In the genomic region with DNA sequence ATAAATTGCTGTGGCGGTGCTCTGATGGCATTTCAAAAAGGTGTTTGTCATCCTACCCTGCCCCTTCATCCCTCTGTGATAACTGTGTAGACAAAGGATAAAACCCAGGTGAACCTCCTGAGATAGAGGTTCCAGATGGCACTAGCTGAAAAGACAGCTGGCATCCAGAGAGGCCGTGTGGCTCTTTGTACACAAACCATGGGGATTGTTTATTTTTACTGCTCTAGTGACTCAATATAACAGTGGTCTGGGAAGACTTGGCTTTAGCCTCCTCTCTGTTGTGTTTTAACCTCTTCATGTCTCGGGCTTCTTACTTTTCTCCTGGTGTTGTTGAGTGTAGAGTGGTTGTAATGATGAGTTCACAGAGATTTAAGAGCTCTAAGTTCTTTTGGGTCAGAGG, we compare ENCODE assay signal across 18 cellular contexts. TPM values are rescaled to one million over a fixed set of nuclear protein-coding genes. Genes with fewer than 3 reads are reported as not detected.
DNase-seq lines count a peak whose midpoint lies in the region; ATAC-seq and TF ChIP-seq lines count a peak whose summit lies in the region.
"Had no signal": no experiment of that assay in that cellular context is flagged by ENCODE, and none has a peak within 500 bp of the region (broad histone marks: within the 10 kb centered on the region; RNA-seq: fewer than 3 reads in every experiment).

No MANE protein-coding gene starts in this region.

- H3K4me3 ChIP-seq in colonic mucosa: no peak overlapping the region
- no peak overlapping the region for H3K4me3 ChIP-seq in smooth muscle cell
- no peak overlapping the region for H3K4me3 ChIP-seq in naive thymus-derived CD4-positive, alpha-beta T cell (ENCODE audit: low read length)
- H3K4me3 ChIP-seq: GM23248, heart left ventricle, upper lobe of right lung had no signal

- H3K36me3 ChIP-seq in colonic mucosa (no peaks in the 10 kb centered on the region), smooth muscle cell (ENCODE audit: low read depth) (no peaks in the 10 kb centered on the region)
- H3K36me3 ChIP-seq in naive thymus-derived CD4-positive, alpha-beta T cell (ENCODE audit: control insufficient read depth in 2 of 3, insufficient read depth in 3 of 3, low read length in 3 of 3): no peaks in the 10 kb centered on the region
- H3K36me3 ChIP-seq: heart left ventricle, upper lobe of right lung had no signal

- H3K27ac Mint-ChIP-seq in brain: peak overlapping the region in 4 of 5 experiments; percentile 4 to 98 (median 28)
- no peak overlapping the region for H3K27ac Mint-ChIP-seq in naive thymus-derived CD4-positive, alpha-beta T cell
- H3K27ac Mint-ChIP-seq: nephron progenitor cell had no signal

- TF ChIP-seq CTCF in brain (conservative IDR thresholded peaks at IDR 0.05) (no peak), colonic mucosa (IDR thresholded peaks at IDR 0.05) (no peak), smooth muscle cell (IDR thresholded peaks at IDR 0.05; ENCODE audit: borderline replicate concordance, insufficient read depth, poor library complexity, severe bottlenecking) (no peak)

- intact Hi-C loops in colonic mucosa (cut with DNase I): no loop called here
- intact Hi-C loops in naive thymus-derived CD4-positive, alpha-beta T cell (cut with micrococcal nuclease): no loop called here

- POLR2A ChIA-PET in naive thymus-derived CD4-positive, alpha-beta T cell (lab: Charles Lee): no interaction called here

- H3K27me3 Mint-ChIP-seq in brain: no peaks in the 10 kb centered on the region
- peaks cover 0 to 5% (median 0%) of the 10 kb centered on the region in 5 donors for H3K27me3 Mint-ChIP-seq in naive thymus-derived CD4-positive, alpha-beta T cell

- H3K9ac ChIP-seq in colonic mucosa (ENCODE audit: low read depth in 2 of 2, low read length in 2 of 2): no peak overlapping the region
- no peak overlapping the region for H3K9ac ChIP-seq in smooth muscle cell (ENCODE audit: low read depth)
- H3K9ac ChIP-seq: GM23248 had no signal

- no peak for ATAC-seq in naive thymus-derived CD4-positive, alpha-beta T cell
- ATAC-seq: heart left ventricle, upper lobe of right lung had no signal

- H3K4me1 Mint-ChIP-seq in brain: peaks cover 9% of the 10 kb centered on the region
- no peaks in the 10 kb centered on the region for H3K4me1 Mint-ChIP-seq in naive thymus-derived CD4-positive, alpha-beta T cell

- H3K9me3 ChIP-seq in colonic mucosa: no peaks in the 10 kb centered on the region
- H3K9me3 ChIP-seq in smooth muscle cell (replicated peaks; ENCODE audit: low read depth): no peaks in the 10 kb centered on the region
- no peaks in the 10 kb centered on the region for H3K9me3 ChIP-seq in naive thymus-derived CD4-positive, alpha-beta T cell (ENCODE audit: control insufficient read depth in 2 of 3, low read length in 3 of 3)
- H3K9me3 ChIP-seq: heart left ventricle, upper lobe of right lung had no signal

- H3K79me2 ChIP-seq in smooth muscle cell (ENCODE audit: low read depth): no peaks in the 10 kb centered on the region

- no peaks in the 10 kb centered on the region for H3K27me3 ChIP-seq in colonic mucosa
- no peaks in the 10 kb centered on the region for H3K27me3 ChIP-seq in smooth muscle cell (ENCODE audit: low read depth)
- no peaks in the 10 kb centered on the region for H3K27me3 ChIP-seq in naive thymus-derived CD4-positive, alpha-beta T cell (ENCODE audit: control insufficient read depth in 2 of 2, insufficient read depth in 2 of 2, low read length in 2 of 2)
- H3K27me3 ChIP-seq: heart left ventricle, upper lobe of right lung had no signal

- CTCF ChIA-PET in naive thymus-derived CD4-positive, alpha-beta T cell (lab: Charles Lee): no interaction called here

- H3K4me3 Mint-ChIP-seq in brain: peak overlapping the region in 2 of 5 experiments; percentile 3 to 7
- no peak overlapping the region for H3K4me3 Mint-ChIP-seq in naive thymus-derived CD4-positive, alpha-beta T cell
- H3K4me3 Mint-ChIP-seq: nephron progenitor cell had no signal

- H2AFZ ChIP-seq in smooth muscle cell (ENCODE audit: low read depth): no peak overlapping the region
- H2AFZ ChIP-seq: GM23248 had no signal

- H3K9me3 Mint-ChIP-seq in brain: peaks cover 0 to 2% (median 0%) of the 10 kb centered on the region in 5 experiments
- peaks cover 0 to 9% (median 4%) of the 10 kb centered on the region in 11 donors for H3K9me3 Mint-ChIP-seq in naive thymus-derived CD4-positive, alpha-beta T cell
- H3K9me3 Mint-ChIP-seq: nephron progenitor cell had no signal

- WGBS in smooth muscle cell (ENCODE audit: low lambda C conversion rate): 50% methylated on average over 3 of the region's 3 CpGs

- peak; percentile 91 for DNase-seq in DMS153 (lab: John Stamatoyannopoulos, UW)
- DNase-seq in NCI-H1105 (lab: John Stamatoyannopoulos, UW): peak; percentile 54
- peak; percentile 97 for DNase-seq in NCI-H345 treated with DMSO at 0.1 percent for 48 hours (lab: John Stamatoyannopoulos, UW; ENCODE audit: unreplicated experiment)
- DNase-seq in colonic mucosa: no peak
- DNase-seq in smooth muscle cell (lab: John Stamatoyannopoulos, UW; ENCODE audit: unreplicated experiment): no peak
- no peak for DNase-seq in GM19238 (ENCODE audit: insufficient read length, low spot score)
- DNase-seq in naive thymus-derived CD4-positive, alpha-beta T cell: no peak
- DNase-seq: activated naive CD4-positive, alpha-beta T cell treated with Interleukin-2 at 50 U/mL for 16 hours; DND-41; GM23248; heart left ventricle; KBM-7; nephron progenitor cell; stimulated activated CD4-positive, alpha-beta T cell treated with anti-CD3 and anti-CD28 coated beads, Interleukin-2, amount 100 ng/mL, for 24 hours; upper lobe of right lung had no signal

- no peak overlapping the region for H3K27ac ChIP-seq in colonic mucosa
- H3K27ac ChIP-seq in smooth muscle cell (ENCODE audit: low read depth): no peak overlapping the region
- no peak overlapping the region for H3K27ac ChIP-seq in naive thymus-derived CD4-positive, alpha-beta T cell (ENCODE audit: low read depth, low read length)
- H3K27ac ChIP-seq: GM23248, heart left ventricle, upper lobe of right lung had no signal

- no peak overlapping the region for H3K4me2 ChIP-seq in smooth muscle cell

- no peaks in the 10 kb centered on the region for H3F3A ChIP-seq in smooth muscle cell (ENCODE audit: low read depth)

- no peaks in the 10 kb centered on the region for H3K4me1 ChIP-seq in colonic mucosa
- H3K4me1 ChIP-seq in smooth muscle cell (ENCODE audit: low read depth): no peaks in the 10 kb centered on the region
- H3K4me1 ChIP-seq in naive thymus-derived CD4-positive, alpha-beta T cell (ENCODE audit: control insufficient read depth in 2 of 2, insufficient read depth in 2 of 2, low read length in 2 of 2): no peaks in the 10 kb centered on the region
- H3K4me1 ChIP-seq: heart left ventricle, upper lobe of right lung had no signal

- H3K36me3 Mint-ChIP-seq in brain: no peaks in the 10 kb centered on the region
- H3K36me3 Mint-ChIP-seq in naive thymus-derived CD4-positive, alpha-beta T cell: peaks cover 0 to 4% (median 0%) of the 10 kb centered on the region in 5 donors

- H4K20me1 ChIP-seq in smooth muscle cell (ENCODE audit: low read depth): no peaks in the 10 kb centered on the region

RNA-seq across cellular contexts. Expression of gene SH3GL2, which starts 48.8 kb away (rescaled TPM):
- polyA plus RNA-seq in brain (ENCODE audit: insufficient read depth, low read depth, low replicate concordance) (58.4 TPM), smooth muscle cell (not detected in 2 replicates)
- total RNA-seq in colonic mucosa (1 to 10 TPM; 1.1 TPM), smooth muscle cell (not detected in 2 replicates)
- not detected for total RNA-seq in naive thymus-derived CD4-positive, alpha-beta T cell
- polyA plus RNA-seq in naive thymus-derived CD4-positive, alpha-beta T cell: not detected
- total RNA-seq: GM23248, lower leg skin, SK-MEL-5 had no signal

Comparison
In these comparisons a context has a peak if more than half of its experiments do, and no peak if none do; other contexts are left out.
1. DNase-seq: peak in DMS153 (single experiment), NCI-H1105 (single experiment) and NCI-H345 treated with DMSO at 0.1 percent for 48 hours (single experiment); none in colonic mucosa (single experiment), smooth muscle cell (single experiment), GM19238 (single experiment) and naive thymus-derived CD4-positive, alpha-beta T cell (0 of 9).
2. H3K27ac Mint-ChIP-seq: peak in brain (4 of 5); none in naive thymus-derived CD4-positive, alpha-beta T cell (0 of 9).